16 cellular contexts compared by ENCODE assay signal in the genomic region with DNA sequence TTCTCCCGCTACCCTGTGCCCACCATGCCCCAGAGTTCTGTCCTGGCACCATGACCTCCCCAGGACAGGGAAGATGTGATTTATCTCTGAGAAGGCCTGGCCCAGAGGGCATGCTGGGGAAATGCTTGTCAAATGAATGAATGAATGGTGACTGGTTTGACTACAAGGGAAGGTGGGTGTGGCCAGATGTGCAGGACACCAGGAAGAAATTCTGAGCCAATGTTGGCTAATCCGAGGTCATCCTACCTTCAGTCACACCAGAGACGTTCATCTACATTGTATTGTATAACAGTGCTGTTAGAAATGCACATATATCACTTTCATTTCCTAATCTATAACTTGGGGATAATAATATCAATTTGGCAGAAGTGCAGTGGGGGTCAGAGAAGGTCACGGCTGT.
DNase-seq lines count a peak whose midpoint lies in the region; ATAC-seq and TF ChIP-seq lines count a peak whose summit lies in the region.
"Had no signal": no experiment of that assay in that cellular context is flagged by ENCODE, and none has a peak within 500 bp of the region (broad histone marks: within the 10 kb centered on the region; RNA-seq: fewer than 3 reads in every experiment).

No MANE protein-coding gene starts in this region.

- no peaks in the 10 kb centered on the region for H3K9me3 ChIP-seq in BLaER1
- no peaks in the 10 kb centered on the region for H3K9me3 ChIP-seq in MG63
- no peaks in the 10 kb centered on the region for H3K9me3 ChIP-seq in left lung
- H3K9me3 ChIP-seq: SJSA1 had no signal

- H4K20me1 ChIP-seq in BLaER1, result no peaks in the 10 kb centered on the region

- DNase-seq in MG63 (peak; percentile 21), neural crest cell (ENCODE audit: low read depth, low spot score) (no peak), NCI-H2107 (lab: John Stamatoyannopoulos, UW) (no peak), left lung (no peak), caudate nucleus (lab: John Stamatoyannopoulos, UW) (no peak)
- DNase-seq: COR-L47; DMS153; GOT3; NCI-H1105; NCI-H1694; NK-92 treated with Interleukin-12 subunit alpha and Interleukin-12 subunit beta, amount 100 ng/mL, for 24 hours had no signal

- H3K4me3 Mint-ChIP-seq in dendritic cell treated with granulocyte-macrophage colony-stimulating factor and Interleukin-4, amounts not matched to agents 40 ng/mL and 50 ng/mL, for 4 days, result no peak overlapping the region
- no peak overlapping the region for H3K4me3 Mint-ChIP-seq in neural crest cell

- no peaks in the 10 kb centered on the region for H3K36me3 Mint-ChIP-seq in dendritic cell treated with granulocyte-macrophage colony-stimulating factor and Interleukin-4, amounts not matched to agents 40 ng/mL and 50 ng/mL, for 4 days (ENCODE audit: low read depth)
- no peaks in the 10 kb centered on the region for H3K36me3 Mint-ChIP-seq in neural crest cell (ENCODE audit: low read depth)

- H3K36me3 ChIP-seq in BLaER1 (no peaks in the 10 kb centered on the region), MG63 (no peaks in the 10 kb centered on the region), left lung (no peaks in the 10 kb centered on the region)
- H3K36me3 ChIP-seq: SJSA1 had no signal

- H3K27ac ChIP-seq in BLaER1, result peak overlapping the region; percentile 29; the same call in 1 of the 2 replicates
- H3K27ac ChIP-seq in left lung, result no peak overlapping the region
- H3K27ac ChIP-seq in caudate nucleus (ENCODE audit: low read depth, low read length), result no peak overlapping the region
- H3K27ac ChIP-seq: SJSA1 had no signal

- no peak for ATAC-seq in HG02763 (IDR thresholded peaks at IDR 0.05; ENCODE audit: unreplicated experiment)
- no peak for ATAC-seq in left lung
- ATAC-seq: K562 had no signal

- H3K27me3 ChIP-seq in BLaER1, result no peaks in the 10 kb centered on the region
- no peaks in the 10 kb centered on the region for H3K27me3 ChIP-seq in MG63
- no peaks in the 10 kb centered on the region for H3K27me3 ChIP-seq in left lung
- H3K27me3 ChIP-seq: SJSA1 had no signal

- TF ChIP-seq CTCF in neural crest cell (conservative IDR thresholded peaks at IDR 0.05) (no peak), left lung (IDR thresholded peaks at IDR 0.05) (no peak)

- H3K4me1 ChIP-seq in BLaER1 (peaks cover 29% of the 10 kb centered on the region), left lung (no peaks in the 10 kb centered on the region)

- no peak overlapping the region for H3K9ac ChIP-seq in BLaER1

- intact Hi-C loops in dendritic cell treated with granulocyte-macrophage colony-stimulating factor and Interleukin-4, amounts not matched to agents 40 ng/mL and 50 ng/mL, for 4 days (cut with micrococcal nuclease), result no loop called here
- intact Hi-C loops in left lung (cut with DNase I), result no loop called here

- peak overlapping the region; percentile 6 for H3K27ac Mint-ChIP-seq in dendritic cell treated with granulocyte-macrophage colony-stimulating factor and Interleukin-4, amounts not matched to agents 40 ng/mL and 50 ng/mL, for 4 days
- H3K27ac Mint-ChIP-seq in neural crest cell (ENCODE audit: unreplicated experiment), result peak overlapping the region; percentile 43

- H3K4me2 ChIP-seq in BLaER1, result peak overlapping the region; percentile 58

- peaks cover 9% of the 10 kb centered on the region for H3K27me3 Mint-ChIP-seq in dendritic cell treated with granulocyte-macrophage colony-stimulating factor and Interleukin-4, amounts not matched to agents 40 ng/mL and 50 ng/mL, for 4 days
- H3K27me3 Mint-ChIP-seq in neural crest cell (ENCODE audit: low read depth), result peaks cover 3% of the 10 kb centered on the region

- no peaks in the 10 kb centered on the region for H3K9me3 Mint-ChIP-seq in dendritic cell treated with granulocyte-macrophage colony-stimulating factor and Interleukin-4, amounts not matched to agents 40 ng/mL and 50 ng/mL, for 4 days
- H3K9me3 Mint-ChIP-seq in neural crest cell, result peaks cover 2% of the 10 kb centered on the region

- H3K4me1 Mint-ChIP-seq in dendritic cell treated with granulocyte-macrophage colony-stimulating factor and Interleukin-4, amounts not matched to agents 40 ng/mL and 50 ng/mL, for 4 days (ENCODE audit: low read depth), result no peaks in the 10 kb centered on the region
- no peaks in the 10 kb centered on the region for H3K4me1 Mint-ChIP-seq in neural crest cell

- H3K4me3 ChIP-seq in BLaER1 (no peak overlapping the region), MG63 (no peak overlapping the region), left lung (no peak overlapping the region)
- H3K4me3 ChIP-seq: K562, SJSA1 had no signal
